1 cellular context compared by ENCODE assay signal in genomic region chr18:74066018-74066417, GRCh38.
TF ChIP-seq lines count a peak whose summit lies in the region.

No MANE protein-coding gene starts in this region.

TF ChIP-seq in WTC11, 78 proteins besides CTCF, POLR2A, EP300 and RAD21 (continued from another document):
- TF ChIP-seq, protein P1, sequence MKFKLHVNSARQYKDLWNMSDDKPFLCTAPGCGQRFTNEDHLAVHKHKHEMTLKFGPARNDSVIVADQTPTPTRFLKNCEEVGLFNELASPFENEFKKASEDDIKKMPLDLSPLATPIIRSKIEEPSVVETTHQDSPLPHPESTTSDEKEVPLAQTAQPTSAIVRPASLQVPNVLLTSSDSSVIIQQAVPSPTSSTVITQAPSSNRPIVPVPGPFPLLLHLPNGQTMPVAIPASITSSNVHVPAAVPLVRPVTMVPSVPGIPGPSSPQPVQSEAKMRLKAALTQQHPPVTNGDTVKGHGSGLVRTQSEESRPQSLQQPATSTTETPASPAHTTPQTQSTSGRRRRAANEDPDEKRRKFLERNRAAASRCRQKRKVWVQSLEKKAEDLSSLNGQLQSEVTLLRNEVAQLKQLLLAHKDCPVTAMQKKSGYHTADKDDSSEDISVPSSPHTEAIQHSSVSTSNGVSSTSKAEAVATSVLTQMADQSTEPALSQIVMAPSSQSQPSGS (CRISPR knock-in tag; IDR thresholded peaks at IDR 0.05; ENCODE audit: borderline replicate concordance, low read depth), result no peak
- TF ChIP-seq AR (CRISPR knock-in tag; IDR thresholded peaks at IDR 0.05) (no peak), NFE2L1 (CRISPR knock-in tag; IDR thresholded peaks at IDR 0.05) (no peak), JUN (CRISPR knock-in tag; IDR thresholded peaks at IDR 0.05) (no peak), CBFB (CRISPR knock-in tag; IDR thresholded peaks at IDR 0.05; ENCODE audit: low read depth) (no peak), NR2C2 (CRISPR knock-in tag; IDR thresholded peaks at IDR 0.05) (no peak), ZBTB21 (CRISPR knock-in tag; IDR thresholded peaks at IDR 0.05; ENCODE audit: borderline replicate concordance) (no peak), TEAD1 (CRISPR knock-in tag; IDR thresholded peaks at IDR 0.05) (no peak), FOXK1 (CRISPR knock-in tag; IDR thresholded peaks at IDR 0.05) (no peak), SMAD3 (CRISPR knock-in tag; IDR thresholded peaks at IDR 0.05; ENCODE audit: borderline replicate concordance) (no peak), ZNF219 (CRISPR knock-in tag; IDR thresholded peaks at IDR 0.05; ENCODE audit: borderline replicate concordance) (no peak)
- TF ChIP-seq, protein P2, sequence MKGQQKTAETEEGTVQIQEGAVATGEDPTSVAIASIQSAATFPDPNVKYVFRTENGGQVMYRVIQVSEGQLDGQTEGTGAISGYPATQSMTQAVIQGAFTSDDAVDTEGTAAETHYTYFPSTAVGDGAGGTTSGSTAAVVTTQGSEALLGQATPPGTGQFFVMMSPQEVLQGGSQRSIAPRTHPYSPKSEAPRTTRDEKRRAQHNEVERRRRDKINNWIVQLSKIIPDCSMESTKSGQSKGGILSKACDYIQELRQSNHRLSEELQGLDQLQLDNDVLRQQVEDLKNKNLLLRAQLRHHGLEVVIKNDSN (CRISPR knock-in tag; IDR thresholded peaks at IDR 0.05), result no peak
